1 cellular context compared by ENCODE assay signal in genomic region chr20:2840138-2840966, GRCh38.
TF ChIP-seq lines count a peak whose summit lies in the region.

TSS of gene PCED1A (minus strand) at chr20:2840655. CDS start at chr20:2839912, 743 bp downstream.
TSS of gene VPS16 (plus strand) at chr20:2840745. CDS start at chr20:2840775, 30 bp downstream.

TF ChIP-seq in GM23338, 12 proteins besides CTCF, POLR2A, EP300 and RAD21 (continued from another document):
- no peak for TF ChIP-seq REST (IDR thresholded peaks at IDR 0.05; ENCODE audit: unreplicated experiment)
